ENCODE assay signal across 1 cellular context in genomic region chr16:29862884-29863668, GRCh38.
TF ChIP-seq lines count a peak whose summit lies in the region.

Gene CDIPT, minus strand, starts transcription at chr16:29863226. Its CDS starts 369 bp downstream, at chr16:29862857.

TF ChIP-seq in K562, 482 proteins besides CTCF, POLR2A, EP300 and RAD21 (continued from another document and continues in another):
- TF ChIP-seq ZNF511 (CRISPR knock-in tag; IDR thresholded peaks at IDR 0.05) (no peak; the same call in 1 of the 2 replicates), ESRRA (IDR thresholded peaks at IDR 0.05; ENCODE audit: borderline replicate concordance, low read depth) (peak; percentile 9), ATF3 (IDR thresholded peaks at IDR 0.05) (peak; percentile 65; the same call in 1 of the 2 replicates), ATF3 (CRISPR knock-in tag; conservative IDR thresholded peaks at IDR 0.05) (no peak), SIX5 (IDR thresholded peaks at IDR 0.05; ENCODE audit: borderline replicate concordance in 1 of 2, insufficient read depth in 1 of 2, low read depth in 1 of 2, low read length in 2 of 2) (peak; percentile 36 to 50; a peak in 3 of 4 replicates), SMAD2 (IDR thresholded peaks at IDR 0.05; ENCODE audit: low read depth, low read length) (no peak), MEF2D (tag; conservative IDR thresholded peaks at IDR 0.05; ENCODE audit: low read depth) (peak; percentile 68; the same call in 1 of the 2 replicates), NCOA2 (IDR thresholded peaks at IDR 0.05; ENCODE audit: partially characterized antibody in 2 of 2) (no peak), HNRNPK (IDR thresholded peaks at IDR 0.05; ENCODE audit: low read depth, low read length, poor library complexity, severe bottlenecking) (no peak), ZNF655 (CRISPR knock-in tag; IDR thresholded peaks at IDR 0.05) (no peak), ZNF3 (CRISPR knock-in tag; IDR thresholded peaks at IDR 0.05) (no peak), NUFIP1 (IDR thresholded peaks at IDR 0.05; ENCODE audit: partially characterized antibody) (peak; percentile 95), TFAP4 (CRISPR knock-in tag; IDR thresholded peaks at IDR 0.05; ENCODE audit: borderline replicate concordance) (peak; percentile 93), MXD1 (CRISPR knock-in tag; IDR thresholded peaks at IDR 0.05; ENCODE audit: borderline replicate concordance, poor library complexity, severe bottlenecking) (no peak), RBM34 (IDR thresholded peaks at IDR 0.05; ENCODE audit: borderline replicate concordance, insufficient read depth, low read length) (no peak), TRIM24 (IDR thresholded peaks at IDR 0.05) (0 out of 4 replicates have a peak, but pooled peaks of 1 of the 2 experiments have one; percentile 57), ETS1 (conservative IDR thresholded peaks at IDR 0.05; ENCODE audit: control insufficient read depth, low read depth, low read length) (peak; percentile 69), ZBTB43 (CRISPR knock-in tag; IDR thresholded peaks at IDR 0.05) (no peak), GATA2 (CRISPR knock-in tag; IDR thresholded peaks at IDR 0.05) (no peak), POU5F1 (IDR thresholded peaks at IDR 0.05; ENCODE audit: borderline replicate concordance, low read depth, low read length, partially characterized antibody) (peak; percentile 33), KAT2B (IDR thresholded peaks at IDR 0.05; ENCODE audit: low read depth, low read length) (peak; percentile 64), STAT5A (IDR thresholded peaks at IDR 0.05; ENCODE audit: borderline replicate concordance, low read length) (no peak), WHSC1 (IDR thresholded peaks at IDR 0.05; ENCODE audit: low read length) (no peak), U2AF1 (optimal IDR thresholded peaks at IDR 0.05; ENCODE audit: low read depth, low read length) (peak; percentile 48), ZC3H11A (IDR thresholded peaks at IDR 0.05; ENCODE audit: low read depth, low read length) (no peak), ZNF785 (CRISPR knock-in tag; IDR thresholded peaks at IDR 0.05) (no peak), CTCFL (IDR thresholded peaks at IDR 0.05; ENCODE audit: borderline replicate concordance, insufficient read depth, low read depth, low read length, poor library complexity, severe bottlenecking) (peak; percentile 97), ZNF76 (CRISPR knock-in tag; IDR thresholded peaks at IDR 0.05; ENCODE audit: borderline replicate concordance) (no peak), THRA (IDR thresholded peaks at IDR 0.05) (no peak), TOE1 (IDR thresholded peaks at IDR 0.05; ENCODE audit: borderline replicate concordance) (peak; percentile 99), TOE1 (CRISPR knock-in tag; IDR thresholded peaks at IDR 0.05; ENCODE audit: borderline replicate concordance, low read depth) (no peak), LEF1 (IDR thresholded peaks at IDR 0.05) (peak; percentile 62; the same call in 1 of the 2 replicates), GTF2E2 (tag; IDR thresholded peaks at IDR 0.05) (peak; percentile 38; the same call in 1 of the 2 replicates), POLR3G (IDR thresholded peaks at IDR 0.05; ENCODE audit: extremely low read depth, insufficient read length, insufficient replicate concordance) (no peak), SIN3A (IDR thresholded peaks at IDR 0.05; ENCODE audit: borderline replicate concordance in 2 of 2, control insufficient read depth in 1 of 2, low read depth in 2 of 2, low read length in 2 of 2) (peak; percentile 67 to 95; a peak in 2 of 4 replicates), TEAD1 (CRISPR knock-in tag; IDR thresholded peaks at IDR 0.05) (no peak), PKNOX1 (IDR thresholded peaks at IDR 0.05) (no peak; the same call in 1 of the 2 replicates), ATF1 (CRISPR knock-in tag; IDR thresholded peaks at IDR 0.05) (no peak), ATF1 (tag; IDR thresholded peaks at IDR 0.05) (peak; percentile 96; the same call in 1 of the 2 replicates), NR2C1 (IDR thresholded peaks at IDR 0.05) (peak; percentile 48; the same call in 1 of the 2 replicates), NR2C1 (tag; IDR thresholded peaks at IDR 0.05) (no peak), KLF10 (CRISPR knock-in tag; IDR thresholded peaks at IDR 0.05) (no peak), YBX1 (IDR thresholded peaks at IDR 0.05) (no peak), AFF1 (IDR thresholded peaks at IDR 0.05; ENCODE audit: low read depth in 1 of 2, partially characterized antibody in 2 of 2) (peak in 1 of 2 experiments; percentile 53), ARID3A (IDR thresholded peaks at IDR 0.05; ENCODE audit: borderline replicate concordance, low read depth, low read length) (no peak), EWSR1 (IDR thresholded peaks at IDR 0.05; ENCODE audit: borderline replicate concordance, low read depth, partially characterized antibody) (no peak), HMG20A (CRISPR knock-in tag; conservative IDR thresholded peaks at IDR 0.05) (no peak), RHOXF2B (CRISPR knock-in tag; conservative IDR thresholded peaks at IDR 0.05) (no peak)
